8 cellular contexts compared by ENCODE assay signal in genomic region chr2:68467077-68467960, GRCh38. TPM values are rescaled to one million over a fixed set of nuclear protein-coding genes. Genes with fewer than 3 reads are reported as not detected.
A peak's percentile ranks its signal among the peaks of the same experiment; 100 is the strongest.
DNase-seq lines count a peak whose midpoint lies in the region; ATAC-seq and TF ChIP-seq lines count a peak whose summit lies in the region.

Gene APLF, plus strand, starts transcription at chr2:68467585. Its CDS starts 147 bp downstream, at chr2:68467732.
Gene FBXO48, minus strand, starts transcription at chr2:68467294. Its CDS starts 2,149 bp downstream, at chr2:68465145.

- ATAC-seq in GM21423 (IDR thresholded peaks at IDR 0.05; ENCODE audit: unreplicated experiment): peak; percentile 96

- no peak within 1 kb of the TSS for H3K4ac ChIP-seq in mesenchymal stem cell (ENCODE audit: low read depth in 1 of 2, low read length in 2 of 2)

- H3K9me3 ChIP-seq in HUES48 (ENCODE audit: control insufficient read depth, insufficient read depth, low read length) (no peaks in the 10 kb centered on the region), NT2/D1 (ENCODE audit: insufficient read depth, low read length) (no peaks in the 10 kb centered on the region), endocrine pancreas (ENCODE audit: control insufficient read depth, low read length) (no peaks in the 10 kb centered on the region), mesenchymal stem cell (ENCODE audit: control insufficient read depth, low read length) (no peaks in the 10 kb centered on the region)

- DNase-seq in Calu3 (peak; percentile 96), NT2/D1 (ENCODE audit: low read depth, low spot score) (peak; percentile 96), mesenchymal stem cell (peak; percentile 100)
- DNase-seq in activated CD8-positive, alpha-beta memory T cell treated with anti-CD3 and anti-CD28 coated beads, Interleukin-2, amount 50 U/mL, for 24 hours (ENCODE audit: extremely low read depth): peak; percentile 98
- DNase-seq in stimulated activated CD8-positive, alpha-beta memory T cell treated with anti-CD3 and anti-CD28 coated beads, Interleukin-12 subunit alpha, Interleukin-12 subunit beta, amount 100 ng/mL, for 24 hours (ENCODE audit: extremely low read depth): peak; percentile 93

- H2BK12ac ChIP-seq in mesenchymal stem cell (ENCODE audit: low read length in 2 of 2): peak within 1 kb of the TSS in 1 of 2 experiments; percentile 80

- no peaks in the 10 kb centered on the region for H3K36me3 ChIP-seq in HUES48 (ENCODE audit: control insufficient read depth, insufficient read depth, low read length)
- no peaks in the 10 kb centered on the region for H3K36me3 ChIP-seq in NT2/D1 (ENCODE audit: insufficient read depth, insufficient read length, low read length)
- no peaks in the 10 kb centered on the region for H3K36me3 ChIP-seq in endocrine pancreas (ENCODE audit: control insufficient read depth, insufficient read depth, low read length)
- no peaks in the 10 kb centered on the region for H3K36me3 ChIP-seq in mesenchymal stem cell (ENCODE audit: control insufficient read depth in 1 of 2, insufficient read depth in 2 of 2, low read depth in 1 of 2, low read length in 2 of 2)

- no peak within 1 kb of the TSS for H2AK5ac ChIP-seq in mesenchymal stem cell (ENCODE audit: low read length, severe bottlenecking)

- no peaks in the 10 kb centered on the region for H3K9me3 Mint-ChIP-seq in Calu3 (ENCODE audit: low read depth, unreplicated experiment)

- peak within 1 kb of the TSS; percentile 89 to 90 for H3K18ac ChIP-seq in mesenchymal stem cell (ENCODE audit: low read depth in 1 of 2, low read length in 2 of 2)

- peak within 1 kb of the TSS; percentile 96 for H2AFZ ChIP-seq in mesenchymal stem cell (ENCODE audit: low read depth, low read length)

- peak within 1 kb of the TSS; percentile 85 for H4K91ac ChIP-seq in mesenchymal stem cell (ENCODE audit: low read length)

- H3K27ac Mint-ChIP-seq in Calu3 (ENCODE audit: unreplicated experiment): peak within 1 kb of the TSS; percentile 94

- H3K4me2 ChIP-seq in mesenchymal stem cell (ENCODE audit: low read length, poor library complexity, severe bottlenecking): peak within 1 kb of the TSS; percentile 92

- H2BK5ac ChIP-seq in mesenchymal stem cell (ENCODE audit: low read depth, low read length, poor library complexity, severe bottlenecking): no peak within 1 kb of the TSS

- peak within 1 kb of the TSS; percentile 95 for H2BK120ac ChIP-seq in mesenchymal stem cell (ENCODE audit: low read depth, low read length)

- peak within 1 kb of the TSS; percentile 93 for H3K4me3 Mint-ChIP-seq in Calu3 (ENCODE audit: low read depth, unreplicated experiment)

- peak within 1 kb of the TSS; percentile 83 for H3K27ac ChIP-seq in HUES48 (ENCODE audit: low read depth, low read length)
- peak within 1 kb of the TSS; percentile 36 for H3K27ac ChIP-seq in mesenchymal stem cell (ENCODE audit: low read length, poor library complexity, severe bottlenecking)

- peak within 1 kb of the TSS; percentile 90 for H4K8ac ChIP-seq in mesenchymal stem cell (ENCODE audit: low read length)

- BruUV-seq in Calu3 (replicated peaks; lab: Mats Ljungman, UMichigan): no TSS peak

- H3K4me3 ChIP-seq in HUES48 (ENCODE audit: low read depth, low read length) (peak within 1 kb of the TSS; percentile 82), NT2/D1 (ENCODE audit: insufficient read length, low read depth) (peak within 1 kb of the TSS; percentile 95), endocrine pancreas (ENCODE audit: control insufficient read depth, insufficient read depth, low read length) (peak within 1 kb of the TSS; percentile 83), mesenchymal stem cell (ENCODE audit: insufficient read depth in 1 of 2, low read depth in 1 of 2, low read length in 2 of 2) (peak within 1 kb of the TSS; percentile 93 to 97)

- no peak within 1 kb of the TSS for H3K23ac ChIP-seq in mesenchymal stem cell (ENCODE audit: low read length in 2 of 2)

- peaks cover 23% of the 10 kb centered on the region for H3K36me3 Mint-ChIP-seq in Calu3 (ENCODE audit: insufficient read depth, unreplicated experiment)

- H3K27me3 Mint-ChIP-seq in Calu3 (ENCODE audit: unreplicated experiment): no peaks in the 10 kb centered on the region

- TF ChIP-seq CTCF in Calu3 (IDR thresholded peaks at IDR 0.05; ENCODE audit: unreplicated experiment): no peak

- H3K79me1 ChIP-seq in mesenchymal stem cell (replicated peaks; ENCODE audit: low read length, poor library complexity, severe bottlenecking): peaks cover 15% of the 10 kb centered on the region

- peak within 1 kb of the TSS; percentile 74 to 94 for H3K14ac ChIP-seq in mesenchymal stem cell (ENCODE audit: low read length in 2 of 2)

- H3K4me1 ChIP-seq in HUES48 (ENCODE audit: control insufficient read depth, insufficient read depth, low read length) (peaks cover 8% of the 10 kb centered on the region; the same call in 1 of the 2 replicates), NT2/D1 (ENCODE audit: insufficient read depth, insufficient read length) (no peaks in the 10 kb centered on the region), endocrine pancreas (ENCODE audit: control insufficient read depth, insufficient read depth, low read length) (peaks cover 3% of the 10 kb centered on the region), mesenchymal stem cell (ENCODE audit: control insufficient read depth, insufficient read depth, low read depth, low read length) (no peaks in the 10 kb centered on the region)

- H3K9ac ChIP-seq in HUES48 (ENCODE audit: low read depth, low read length) (peak within 1 kb of the TSS; percentile 93), NT2/D1 (ENCODE audit: insufficient read length, low read depth) (peak within 1 kb of the TSS; percentile 87), endocrine pancreas (ENCODE audit: control insufficient read depth, insufficient read depth, low read length) (peak within 1 kb of the TSS; percentile 81), mesenchymal stem cell (ENCODE audit: low read length) (peak within 1 kb of the TSS; percentile 92)

- WGBS in mesenchymal stem cell: under 1% methylated on average over 63 of the region's 82 CpGs

- intact Hi-C loops in Calu3 (cut with micrococcal nuclease; ENCODE audit: unreplicated experiment): loop anchor here (5.0 to 10.0 kb wide), 2 partner anchors 440 to 1193 kb away; no protein-coding TSS in a partner anchor

- H3K27me3 ChIP-seq in HUES48 (ENCODE audit: control insufficient read depth, insufficient read depth, low read length) (no peaks in the 10 kb centered on the region), NT2/D1 (ENCODE audit: insufficient read depth, insufficient read length) (no peaks in the 10 kb centered on the region), endocrine pancreas (ENCODE audit: control insufficient read depth, insufficient read depth, low read length) (no peaks in the 10 kb centered on the region), mesenchymal stem cell (ENCODE audit: control insufficient read depth in 1 of 2, insufficient read depth in 1 of 2, low read length in 2 of 2) (no peaks in the 10 kb centered on the region)

- H3K4me1 Mint-ChIP-seq in Calu3 (ENCODE audit: low read depth, unreplicated experiment): peaks cover 21% of the 10 kb centered on the region

- H2BK15ac ChIP-seq in mesenchymal stem cell (ENCODE audit: low read depth, poor library complexity, severe bottlenecking): no peak within 1 kb of the TSS

- CTCF ChIA-PET in Calu3 (lab: Charles Lee): interaction anchor here (0.6 to 1.4 kb wide), 9 partner anchors 9 to 441 kb away, joined by 3 to 16 read pairs (median 3); no protein-coding TSS in a partner anchor

RNA-seq across cellular contexts. Expression of gene APLF, which starts in this region (rescaled TPM):
- 4.2 and 4.5 TPM in 2 replicates for total RNA-seq in Calu3 (2022)
- polyA plus RNA-seq in mesenchymal stem cell (2013, experiment 1 of 2): 1.3 TPM
- polyA plus RNA-seq in mesenchymal stem cell (2013, experiment 2 of 2): 1.4 TPM

RNA-seq across cellular contexts. Expression of gene FBXO48, which starts in this region (rescaled TPM):
- total RNA-seq in Calu3 (2022): 2.4 and 2.5 TPM in 2 replicates
- 0.61 TPM for polyA plus RNA-seq in mesenchymal stem cell (2013, experiment 1 of 2)
- polyA plus RNA-seq in mesenchymal stem cell (2013, experiment 2 of 2): 0.59 TPM

Comparison
In these comparisons a context has a peak if more than half of its experiments do, and no peak if none do; other contexts are left out.
1. Peak in every context shown above with its lines: DNase-seq, ATAC-seq, H3K4me3 ChIP-seq and H3K27ac ChIP-seq.